Comparison of ENCODE assay signal across 8 cellular contexts in the genomic region with DNA sequence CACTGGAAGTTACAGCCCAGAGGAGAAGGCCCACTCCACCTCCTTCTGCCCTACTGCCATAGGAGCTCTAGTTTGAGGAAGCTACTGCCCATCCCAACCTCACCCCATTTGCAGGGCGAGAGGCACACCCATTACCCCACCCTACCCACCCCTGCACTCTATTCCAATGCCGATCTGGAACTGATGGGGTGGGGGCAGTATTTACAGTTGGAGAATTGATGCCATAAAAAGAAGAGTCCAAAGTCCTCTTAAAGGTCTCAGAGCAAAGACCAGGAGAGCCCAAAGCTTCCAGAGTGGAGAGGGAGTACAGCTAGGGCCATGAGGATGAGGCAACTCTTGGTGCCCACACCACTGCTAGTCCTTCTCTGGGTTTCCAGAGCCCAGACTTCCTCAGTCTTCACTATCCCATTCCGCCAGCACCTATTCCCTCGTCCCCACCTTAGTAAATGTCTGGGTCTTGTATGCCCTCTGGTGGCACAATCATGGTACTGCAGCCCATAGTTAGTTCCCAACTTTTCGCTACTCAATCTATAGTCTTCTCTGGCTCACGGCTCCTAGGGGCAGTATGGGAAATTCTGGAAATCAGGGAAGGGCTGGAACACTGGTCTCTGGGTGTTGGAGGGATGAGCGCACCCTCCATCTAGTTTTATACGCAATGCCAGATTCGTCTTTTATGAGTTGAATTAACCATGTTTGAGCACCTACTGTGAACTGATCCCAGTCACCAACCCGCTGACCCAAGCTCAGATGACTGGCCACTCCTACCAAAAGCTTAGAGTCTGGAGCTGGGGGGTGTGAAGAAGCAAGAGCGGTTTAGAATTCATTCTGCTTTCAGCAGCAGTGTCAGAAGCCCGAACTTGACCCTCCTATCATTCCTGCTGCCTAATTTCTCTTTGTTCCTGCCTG. TPM values are rescaled to one million over a fixed set of nuclear protein-coding genes. Genes with fewer than 3 reads are reported as not detected.
DNase-seq lines count a peak whose midpoint lies in the region; ATAC-seq and TF ChIP-seq lines count a peak whose summit lies in the region.

No MANE protein-coding gene starts in this region.

- TF ChIP-seq CTCF in suprapubic skin (IDR thresholded peaks at IDR 0.05): peak; percentile 92 to 93

- H3K27ac ChIP-seq in suprapubic skin: no peak overlapping the region

- no peak for TF ChIP-seq EP300 in suprapubic skin (IDR thresholded peaks at IDR 0.05)

- 22% methylated on average over 12 of the region's 12 CpGs for WGBS in suprapubic skin

- H3K9me3 ChIP-seq in suprapubic skin: no peaks in the 10 kb centered on the region

- no peak overlapping the region for H3K4me3 ChIP-seq in suprapubic skin

- H3K27me3 ChIP-seq in suprapubic skin: peaks cover under 1% of the 10 kb centered on the region

- TF ChIP-seq POLR2A in erythroblast (IDR thresholded peaks at IDR 0.05; ENCODE audit: low read length) (no peak), suprapubic skin (IDR thresholded peaks at IDR 0.05) (no peak)

- H3K4me1 ChIP-seq in suprapubic skin: no peaks in the 10 kb centered on the region

- no peaks in the 10 kb centered on the region for H3K36me3 ChIP-seq in suprapubic skin

- no peak for ATAC-seq in HG03460 (IDR thresholded peaks at IDR 0.05; ENCODE audit: unreplicated experiment)

- DNase-seq in DMS79 (lab: John Stamatoyannopoulos, UW): peak; percentile 39
- DNase-seq in HT-29 (ENCODE audit: low spot score): peak; percentile 95
- peak; percentile 42 for DNase-seq in NOMO-1 treated with DMSO at 0.1 percent for 48 hours (lab: John Stamatoyannopoulos, UW; ENCODE audit: unreplicated experiment)
- DNase-seq in activated T-cell treated with anti-CD3 and anti-CD28 coated beads for 1 hour (ENCODE audit: low read depth): peak; percentile 37
- DNase-seq in erythroblast (lab: John Stamatoyannopoulos, UW): peak; percentile 45 to 75
- DNase-seq in myocyte (ENCODE audit: low read depth): peak; percentile 79
- no peak for DNase-seq in suprapubic skin (ENCODE audit: low spot score in 2 of 2)

RNA-seq across cellular contexts. Expression of gene ADCY6, which starts 6.9 kb away (rescaled TPM):
- total RNA-seq in HT-29 (2014; rRNA removed; shearing (Covaris generic)): 46.3 and 47.4 TPM in 2 replicates
- total RNA-seq in myocyte: 32.9 and 44.2 TPM in 2 replicates
- polyA plus RNA-seq in myocyte (2012): 45.8 TPM
- 10 to 100 TPM; 11.2 to 48.4 (median 19.0) TPM for total RNA-seq in suprapubic skin

RNA-seq across cellular contexts. Expression of gene CACNB3, which starts 22.5 kb away (rescaled TPM):
- 19.8 and 22.4 TPM in 2 replicates for total RNA-seq in HT-29 (2014; rRNA removed; shearing (Covaris generic))
- total RNA-seq in myocyte (8.5 and 9.0 TPM in 2 replicates), suprapubic skin (10 to 100 TPM; 12.3 to 27.8 (median 17.3) TPM)
- 27.2 TPM for polyA plus RNA-seq in myocyte (2012)

RNA-seq across cellular contexts. Expression of gene DDX23, which starts 56.2 kb away (rescaled TPM):
- total RNA-seq in HT-29 (2014; rRNA removed; shearing (Covaris generic)): 103 and 104 TPM in 2 replicates
- 60.4 and 61.2 TPM in 2 replicates for total RNA-seq in myocyte
- polyA plus RNA-seq in myocyte (2012): 58.3 TPM
- total RNA-seq in suprapubic skin: 100 to 1,000 TPM in 1 of 4 donors, 10 to 100 TPM in 3; 55.0 to 125 (median 62.2) TPM

Comparison
In these comparisons a context has a peak if more than half of its experiments do, and no peak if none do; other contexts are left out.
1. DNase-seq: peak in DMS79 (single experiment), HT-29 (single experiment), NOMO-1 treated with DMSO at 0.1 percent for 48 hours (single experiment), activated T-cell treated with anti-CD3 and anti-CD28 coated beads for 1 hour (single experiment), erythroblast (2 of 2) and myocyte (single experiment); none in suprapubic skin (0 of 2).